ENCODE assay signal across 20 cellular contexts in the genomic region with DNA sequence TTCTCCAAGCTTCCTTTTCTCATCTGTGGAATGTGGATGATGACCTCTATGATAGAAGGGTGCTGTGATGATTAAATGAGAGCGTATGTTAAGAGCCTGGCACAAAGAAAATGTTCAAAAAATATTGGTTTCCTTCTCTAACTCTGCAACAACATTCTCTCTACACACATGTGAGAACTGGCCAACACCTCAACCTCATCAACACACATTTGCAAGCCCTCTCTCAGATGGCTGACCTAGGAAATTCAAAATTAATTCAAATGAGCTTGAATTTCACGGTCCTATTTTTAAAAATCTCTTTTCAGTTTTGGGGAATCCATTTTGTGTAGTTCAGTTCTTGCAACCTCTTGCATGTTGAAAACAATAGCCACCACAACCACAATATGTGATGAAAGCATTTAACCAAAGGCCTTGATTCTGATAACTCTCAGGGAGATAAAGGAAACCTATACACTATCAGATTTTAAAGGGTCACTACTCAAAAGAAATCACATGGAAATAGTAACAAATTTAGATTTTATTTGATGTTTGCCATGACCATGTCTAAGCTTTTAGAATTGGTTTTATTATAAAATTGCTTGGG. TPM values are rescaled to one million over a fixed set of nuclear protein-coding genes. Genes with fewer than 3 reads are reported as not detected.
DNase-seq lines count a peak whose midpoint lies in the region; ATAC-seq and TF ChIP-seq lines count a peak whose summit lies in the region.
"Had no signal": no experiment of that assay in that cellular context is flagged by ENCODE, and none has a peak within 500 bp of the region (broad histone marks: within the 10 kb centered on the region; RNA-seq: fewer than 3 reads in every experiment).

No MANE protein-coding gene starts in this region.

- H2AK5ac ChIP-seq in trophoblast cell (ENCODE audit: low read length), result no peak overlapping the region

- peaks cover 20% of the 10 kb centered on the region for H3F3A ChIP-seq in SK-N-SH (replicated peaks; ENCODE audit: insufficient read depth)

- H3K36me3 ChIP-seq in SK-N-SH (replicated peaks in 1 of 2; ENCODE audit: control insufficient read depth in 1 of 2, insufficient read depth in 2 of 2, low read length in 1 of 2) (peaks cover 0 to 4% of the 10 kb centered on the region in 2 experiments), OCI-LY3 (replicated peaks; ENCODE audit: low read depth, low read length) (peaks cover 13% of the 10 kb centered on the region), trophoblast cell (ENCODE audit: control insufficient read depth in 1 of 2, insufficient read depth in 2 of 2, low read length in 2 of 2) (no peaks in the 10 kb centered on the region), spleen (no peaks in the 10 kb centered on the region)
- H3K36me3 ChIP-seq: stomach, thyroid gland had no signal

- no peak for TF ChIP-seq CTCF in SK-N-SH (IDR thresholded peaks at IDR 0.05)
- no peak for TF ChIP-seq CTCF in OCI-LY3 (IDR thresholded peaks at IDR 0.05; ENCODE audit: low read depth, low read length)
- TF ChIP-seq CTCF in spleen (IDR thresholded peaks at IDR 0.05 in 8 of 11, conservative IDR thresholded peaks at IDR 0.05 in 3 of 11), result no peak

- no peak overlapping the region for H4K91ac ChIP-seq in trophoblast cell (ENCODE audit: low read depth, low read length)

- H3K9ac ChIP-seq in SK-N-SH, result no peak overlapping the region
- peak overlapping the region; percentile 63 for H3K9ac ChIP-seq in OCI-LY3 (ENCODE audit: low read length)
- H3K9ac ChIP-seq in trophoblast cell (ENCODE audit: low read length), result no peak overlapping the region

- H3K9me3 ChIP-seq in SK-N-SH (no peaks in the 10 kb centered on the region), OCI-LY3 (ENCODE audit: insufficient read depth, low read length) (no peaks in the 10 kb centered on the region), trophoblast cell (ENCODE audit: insufficient read depth, low read depth, low read length) (no peaks in the 10 kb centered on the region), spleen (no peaks in the 10 kb centered on the region)
- H3K9me3 ChIP-seq: stomach, thyroid gland had no signal

- H2AFZ ChIP-seq in SK-N-SH (ENCODE audit: low read depth) (0 out of 2 replicates have a peak overlapping the region, but pooled peaks have one; percentile 12), OCI-LY3 (ENCODE audit: low read depth, low read length) (peak overlapping the region; percentile 2; the same call in 1 of the 2 replicates), trophoblast cell (ENCODE audit: insufficient read depth, low read length, poor library complexity) (no peak overlapping the region)

- H3K9me2 ChIP-seq in SK-N-SH, result no peaks in the 10 kb centered on the region

- intact Hi-C loops in spleen (cut with DNase I; ENCODE audit: low total_unique reads) (no loop called here), cardiac septum (cut with DNase I) (no loop called here)

- no peak overlapping the region for H3K18ac ChIP-seq in trophoblast cell (ENCODE audit: low read length)

- no peak overlapping the region for H4K8ac ChIP-seq in trophoblast cell (ENCODE audit: low read depth, low read length)

- no peak for TF ChIP-seq EP300 in SK-N-SH (IDR thresholded peaks at IDR 0.05; ENCODE audit: borderline replicate concordance in 1 of 2, low read depth in 1 of 2, low read length in 1 of 2)

- peaks cover 5% of the 10 kb centered on the region for H3K79me1 ChIP-seq in trophoblast cell (ENCODE audit: low read length)

- H3K23ac ChIP-seq in trophoblast cell (ENCODE audit: low read length), result no peak overlapping the region

- H4K12ac ChIP-seq in trophoblast cell (ENCODE audit: low read depth, low read length), result no peak overlapping the region

- H3K27ac ChIP-seq in SK-N-SH (ENCODE audit: low read depth in 2 of 2, low read length in 1 of 2), result no peak overlapping the region
- peak overlapping the region; percentile 91 for H3K27ac ChIP-seq in OCI-LY3 (ENCODE audit: low read length)
- peak overlapping the region; percentile 42 for H3K27ac ChIP-seq in trophoblast cell (ENCODE audit: low read depth, low read length)
- no peak overlapping the region for H3K27ac ChIP-seq in spleen
- H3K27ac ChIP-seq: stomach, thyroid gland had no signal

- H3K4me2 ChIP-seq in SK-N-SH (no peak overlapping the region), OCI-LY3 (ENCODE audit: low read length) (peak overlapping the region; percentile 69), trophoblast cell (ENCODE audit: low read length) (no peak overlapping the region)

- no peak overlapping the region for H3K4ac ChIP-seq in trophoblast cell (ENCODE audit: low read depth, low read length)

- DNase-seq in SK-N-SH, result no peak
- peak in 1 of 2 donors; percentile 54 for DNase-seq in trophoblast cell
- DNase-seq in spleen, result no peak
- no peak for DNase-seq in cardiac septum (ENCODE audit: low spot score)
- DNase-seq in activated naive CD4-positive, alpha-beta T cell treated with anti-CD3 and anti-CD28 coated beads, Interleukin-2, amount 50 U/mL, for 16 hours, result no peak
- DNase-seq: 8988T; activated CD4-positive, alpha-beta T cell treated with anti-CD3 and anti-CD28 coated beads for 48 hours; activated naive CD4-positive, alpha-beta T cell; activated T-cell treated with anti-CD3 and anti-CD28 coated beads, Interleukin-2, amount 50 U/mL, for 24 hours; CD4-positive, CD25-positive, alpha-beta regulatory T cell; naive B cell; NCI-H1436; NCI-H345; NCI-H748 treated with DMSO at 0.1 percent for 48 hours; stomach; thyroid gland had no signal

- POLR2A ChIA-PET in SK-N-SH (lab: Yijun Ruan, JAX), result no interaction called here

- no peak overlapping the region for H2BK5ac ChIP-seq in trophoblast cell (ENCODE audit: low read depth, low read length, poor library complexity)

- H3K4me3 ChIP-seq in SK-N-SH (ENCODE audit: low read depth in 2 of 2, low read length in 1 of 2) (no peak overlapping the region), OCI-LY3 (ENCODE audit: low read length) (peak overlapping the region; percentile 31; the same call in 1 of the 2 replicates), trophoblast cell (ENCODE audit: low read depth, low read length) (no peak overlapping the region), spleen (no peak overlapping the region)
- H3K4me3 ChIP-seq: stomach, thyroid gland had no signal

- no peaks in the 10 kb centered on the region for H4K20me1 ChIP-seq in SK-N-SH (ENCODE audit: insufficient read depth)
- H4K20me1 ChIP-seq in OCI-LY3 (ENCODE audit: insufficient read depth, low read length), result no peaks in the 10 kb centered on the region

- H3K27me3 ChIP-seq in SK-N-SH (ENCODE audit: insufficient read depth) (no peaks in the 10 kb centered on the region), OCI-LY3 (ENCODE audit: low read depth, low read length) (no peaks in the 10 kb centered on the region), trophoblast cell (ENCODE audit: insufficient read depth, low read length) (no peaks in the 10 kb centered on the region), spleen (replicated peaks in 1 of 7) (no peaks in the 10 kb centered on the region)
- H3K27me3 ChIP-seq: stomach, thyroid gland had no signal

- no peak overlapping the region for H2BK120ac ChIP-seq in trophoblast cell (ENCODE audit: insufficient read depth, low read length, poor library complexity)

- 83% methylated on average over 2 of the region's 2 CpGs for WGBS in SK-N-SH (ENCODE audit: low lambda C conversion rate)
- WGBS in trophoblast cell (ENCODE audit: extremely low coverage, insufficient coverage, insufficient read length), result no CpG with 5 or more reads among the region's 2 CpGs
- 63 to 81% (median 76%) methylated on average over 2 of the region's 2 CpGs for WGBS in spleen, 5 donors

- H2BK12ac ChIP-seq in trophoblast cell (ENCODE audit: low read length), result no peak overlapping the region

- no peak overlapping the region for H3K14ac ChIP-seq in trophoblast cell (ENCODE audit: low read length)

- TF ChIP-seq POLR2A in spleen (IDR thresholded peaks at IDR 0.05), result no peak

- CTCF ChIA-PET in SK-N-SH (lab: Yijun Ruan, JAX), result no interaction called here

- TF ChIP-seq RAD21 in SK-N-SH (IDR thresholded peaks at IDR 0.05; ENCODE audit: low read length), result no peak

- H3K4me1 ChIP-seq in SK-N-SH (ENCODE audit: control insufficient read depth in 1 of 2, insufficient read depth in 2 of 2, low read depth in 1 of 2, low read length in 1 of 2) (peaks cover 0 to 6% of the 10 kb centered on the region in 2 experiments; a peak in 1 of 4 replicates), OCI-LY3 (ENCODE audit: low read length) (peaks cover 56% of the 10 kb centered on the region), trophoblast cell (ENCODE audit: control insufficient read depth in 1 of 2, insufficient read depth in 2 of 2, low read length in 2 of 2) (peaks cover 0 to 4% of the 10 kb centered on the region in 2 experiments), spleen (peaks cover 0 to 19% (median 7%) of the 10 kb centered on the region in 6 donors)
- H3K4me1 ChIP-seq: stomach, thyroid gland had no signal

- no peaks in the 10 kb centered on the region for H3K79me2 ChIP-seq in SK-N-SH (ENCODE audit: insufficient read depth)
- peaks cover 7% of the 10 kb centered on the region; the same call in 1 of the 2 replicates for H3K79me2 ChIP-seq in OCI-LY3 (ENCODE audit: low read length)
- H3K79me2 ChIP-seq in trophoblast cell (ENCODE audit: control insufficient read depth, insufficient read depth, low read length, poor library complexity), result no peaks in the 10 kb centered on the region

- no peak for ATAC-seq in SK-N-SH treated with all-trans-retinoic acid at 6 μM for 48 hours
- peak; percentile 46 for ATAC-seq in HG02870 (IDR thresholded peaks at IDR 0.05; ENCODE audit: unreplicated experiment)
- ATAC-seq: HCT116 had no signal

TF ChIP-seq in SK-N-SH, 30 proteins besides CTCF, POLR2A, EP300 and RAD21 (continues in another document):
- TF ChIP-seq ELF1 (IDR thresholded peaks at IDR 0.05) (no peak), FOXJ3 (CRISPR knock-in tag; IDR thresholded peaks at IDR 0.05) (no peak), MXI1 (IDR thresholded peaks at IDR 0.05; ENCODE audit: low read depth, low read length) (no peak)
- TF ChIP-seq, protein P1, sequence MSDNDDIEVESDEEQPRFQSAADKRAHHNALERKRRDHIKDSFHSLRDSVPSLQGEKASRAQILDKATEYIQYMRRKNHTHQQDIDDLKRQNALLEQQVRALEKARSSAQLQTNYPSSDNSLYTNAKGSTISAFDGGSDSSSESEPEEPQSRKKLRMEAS (IDR thresholded peaks at IDR 0.05; ENCODE audit: low read depth), result no peak

TF ChIP-seq in SK-N-SH treated with all-trans-retinoic acid at 6 μM for 48 hours, 23 proteins besides CTCF, POLR2A, EP300 and RAD21 (continues in another document):
- TF ChIP-seq TCF4 (CRISPR knock-in tag; IDR thresholded peaks at IDR 0.05; ENCODE audit: borderline replicate concordance), result no peak
- TF ChIP-seq ISL1 (CRISPR knock-in tag; IDR thresholded peaks at IDR 0.05), result no peak

RNA-seq across cellular contexts. Expression of a gene that starts 16.7 kb away (rescaled TPM):
- polyA plus RNA-seq in SK-N-SH (2012; rRNA removed) (19.1 and 35.7 TPM in 2 replicates), spleen (10 to 100 TPM; 33.0 to 59.4 (median 46.5) TPM)
- 10.4 and 13.5 TPM in 2 replicates for polyA plus RNA-seq in SK-N-SH (2012; cell fraction: cytosol; rRNA removed)
- 65.9 and 172 TPM in 2 replicates for polyA plus RNA-seq in SK-N-SH (2012; cell fraction: nucleus; rRNA removed)
- 101 and 113 TPM in 2 replicates for polyA plus RNA-seq in trophoblast cell (2013)
- total RNA-seq in spleen (100 to 1,000 TPM; 150 to 292 (median 192) TPM), cardiac septum (6.6 TPM)

Comparison
In these comparisons a context has a peak if more than half of its experiments do, and no peak if none do; other contexts are left out.
1. H3K27ac ChIP-seq: peak in OCI-LY3 (single experiment) and trophoblast cell (single experiment); none in SK-N-SH (0 of 2) and spleen (0 of 8).
2. RNA of a gene that starts 16.7 kb away (total RNA-seq): 150 to 292 TPM in spleen; 6.6 TPM in cardiac septum (single experiment); every median in the first group is over 10 times any median in the second.